Comparison of ENCODE assay signal across 8 cellular contexts in the genomic region with DNA sequence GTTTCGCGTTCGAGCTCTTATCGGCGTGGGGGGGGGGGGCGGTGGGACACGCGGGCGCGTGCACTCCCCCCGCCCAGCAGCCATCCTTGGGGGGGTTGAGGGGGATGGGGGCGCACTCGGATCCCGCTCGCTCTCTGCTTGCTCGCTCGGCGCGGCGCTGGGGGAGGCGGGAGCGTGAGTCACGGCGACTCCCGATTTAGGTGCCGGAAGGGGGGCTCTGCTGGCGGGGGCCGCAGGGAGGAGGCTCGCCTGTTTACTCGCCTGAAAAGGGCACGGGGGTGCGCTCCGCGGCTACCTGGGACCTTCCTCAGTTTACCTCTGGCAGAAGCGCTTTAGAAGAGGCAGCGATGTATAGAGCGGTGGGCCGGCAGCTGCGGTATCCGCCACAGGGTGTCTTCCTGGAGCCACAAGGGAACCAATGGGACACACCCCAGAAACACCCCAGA.
DNase-seq lines count a peak whose midpoint lies in the region; TF ChIP-seq lines count a peak whose summit lies in the region.

No MANE protein-coding gene starts in this region.

- H3K9me3 ChIP-seq in parathyroid adenoma (ENCODE audit: control insufficient read depth, low read length): no peaks in the 10 kb centered on the region

- H3K4me3 ChIP-seq in coronary artery (peak overlapping the region; percentile 52), parathyroid adenoma (ENCODE audit: low read depth, low read length) (no peak overlapping the region)

- H3K4me1 ChIP-seq in parathyroid adenoma: peaks cover 21% of the 10 kb centered on the region

- CTCF ChIA-PET in HEK293T (lab: Yijun Ruan, JAX): interaction anchor here (0.6 to 1.1 kb wide), 2 partner anchors 37 to 99 kb away, joined by 3 to 6 read pairs; no protein-coding TSS in a partner anchor

- H3K9ac ChIP-seq in parathyroid adenoma: no peak overlapping the region

- H3K36me3 ChIP-seq in parathyroid adenoma (ENCODE audit: control insufficient read depth, insufficient read depth, low read length): no peaks in the 10 kb centered on the region

- DNase-seq in DMS53 (lab: John Stamatoyannopoulos, UW) (peak; percentile 56), DMS53 treated with DMSO at 0.1 percent for 48 hours (lab: John Stamatoyannopoulos, UW; ENCODE audit: unreplicated experiment) (no peak), NCI-H69 (lab: John Stamatoyannopoulos, UW) (peak; percentile 78), coronary artery (ENCODE audit: low spot score) (no peak), OCI-M1 (lab: John Stamatoyannopoulos, UW) (no peak), NCI-H510A treated with DMSO at 0.1 percent for 48 hours (lab: John Stamatoyannopoulos, UW) (no peak), HEK293T (ENCODE audit: extremely low spot score) (no peak)

- peak overlapping the region; percentile 15 for H3K4me2 ChIP-seq in parathyroid adenoma (ENCODE audit: low read length)

- H3K79me2 ChIP-seq in parathyroid adenoma: no peaks in the 10 kb centered on the region

- H3K27ac ChIP-seq in coronary artery (no peak overlapping the region), parathyroid adenoma (no peak overlapping the region)

- H3K27me3 ChIP-seq in parathyroid adenoma (ENCODE audit: control insufficient read depth, insufficient read depth, low read length): no peaks in the 10 kb centered on the region

- POLR2A ChIA-PET in HEK293T (lab: Yijun Ruan, JAX): no interaction called here

- no peak for TF ChIP-seq CTCF in coronary artery (IDR thresholded peaks at IDR 0.05)
- no peak for TF ChIP-seq CTCF in parathyroid adenoma (IDR thresholded peaks at IDR 0.05)

- H2AFZ ChIP-seq in parathyroid adenoma: no peak overlapping the region

TF ChIP-seq in HEK293T, 16 proteins besides CTCF, POLR2A, EP300 and RAD21:
- no peak for TF ChIP-seq SUZ12 (IDR thresholded peaks at IDR 0.05)
- no peak for TF ChIP-seq LEF1 (IDR thresholded peaks at IDR 0.05; ENCODE audit: borderline replicate concordance)
- TF ChIP-seq TARDBP (IDR thresholded peaks at IDR 0.05): no peak
- TF ChIP-seq L3MBTL2 (conservative IDR thresholded peaks at IDR 0.05): no peak
- TF ChIP-seq ZNF384 (IDR thresholded peaks at IDR 0.05): no peak
- TF ChIP-seq FOXM1 (IDR thresholded peaks at IDR 0.05; ENCODE audit: borderline replicate concordance): no peak
- no peak for TF ChIP-seq ELF4 (IDR thresholded peaks at IDR 0.05)
- no peak for TF ChIP-seq HDGF (IDR thresholded peaks at IDR 0.05; ENCODE audit: borderline replicate concordance)
- no peak for TF ChIP-seq SP1 (IDR thresholded peaks at IDR 0.05)
- no peak for TF ChIP-seq FOXA1 (IDR thresholded peaks at IDR 0.05)
- TF ChIP-seq FOXK2 (IDR thresholded peaks at IDR 0.05): no peak
- TF ChIP-seq BHLHE40 (IDR thresholded peaks at IDR 0.05; ENCODE audit: borderline replicate concordance): no peak
- TF ChIP-seq NFRKB (IDR thresholded peaks at IDR 0.05): no peak
- no peak for TF ChIP-seq ARNT (IDR thresholded peaks at IDR 0.05)
- no peak for TF ChIP-seq CTBP1 (IDR thresholded peaks at IDR 0.05; ENCODE audit: borderline replicate concordance)
- no peak for TF ChIP-seq PKNOX1 (IDR thresholded peaks at IDR 0.05)
TF ChIP-seq in HEK293T: peak in this region for 0.

Comparison
In these comparisons a context has a peak if more than half of its experiments do, and no peak if none do; other contexts are left out.
1. DNase-seq: peak in DMS53 (single experiment) and NCI-H69 (single experiment); none in DMS53 treated with DMSO at 0.1 percent for 48 hours (single experiment), coronary artery (single experiment), OCI-M1 (single experiment), NCI-H510A treated with DMSO at 0.1 percent for 48 hours (single experiment) and HEK293T (single experiment).